Comparison of ENCODE assay signal across 1 cellular context in genomic region chr17:40309031-40309937, GRCh38.
TF ChIP-seq lines count a peak whose summit lies in the region.

Gene RARA, plus strand, starts transcription at chr17:40309180. Its CDS starts 22,039 bp downstream, at chr17:40331219.

TF ChIP-seq in K562, 482 proteins besides CTCF, POLR2A, EP300 and RAD21 (continued from another document and continues in another):
- no peak for TF ChIP-seq MTF1 (CRISPR knock-in tag; IDR thresholded peaks at IDR 0.05; ENCODE audit: borderline replicate concordance)
- TF ChIP-seq USF2 (CRISPR knock-in tag; IDR thresholded peaks at IDR 0.05) = no peak
- TF ChIP-seq CCAR2 (IDR thresholded peaks at IDR 0.05; ENCODE audit: low read depth, low read length) = no peak
- no peak for TF ChIP-seq CBX8 (IDR thresholded peaks at IDR 0.05; ENCODE audit: borderline replicate concordance, extremely low read depth, low read depth, low read length, poor library complexity, severe bottlenecking)
- no peak for TF ChIP-seq CLOCK (CRISPR knock-in tag; IDR thresholded peaks at IDR 0.05; ENCODE audit: borderline replicate concordance)
- no peak for TF ChIP-seq MED1 (CRISPR knock-in tag; IDR thresholded peaks at IDR 0.05; ENCODE audit: borderline replicate concordance)
- TF ChIP-seq ATF6 (CRISPR knock-in tag; IDR thresholded peaks at IDR 0.05) = no peak
- no peak for TF ChIP-seq CBX1 (IDR thresholded peaks at IDR 0.05; ENCODE audit: low read depth)
- TF ChIP-seq TAF9B (IDR thresholded peaks at IDR 0.05; ENCODE audit: partially characterized antibody) = no peak
- no peak for TF ChIP-seq TEAD2 (tag; IDR thresholded peaks at IDR 0.05)
- no peak for TF ChIP-seq ZNF830 (CRISPR knock-in tag; IDR thresholded peaks at IDR 0.05)
- TF ChIP-seq ELK1 (CRISPR knock-in tag; IDR thresholded peaks at IDR 0.05) = no peak
- 0 out of 2 replicates have a peak, but pooled peaks have one; percentile 9 for TF ChIP-seq PHB (CRISPR knock-in tag; IDR thresholded peaks at IDR 0.05)
- TF ChIP-seq ZNF239 (CRISPR knock-in tag; IDR thresholded peaks at IDR 0.05) = no peak
- no peak for TF ChIP-seq SAFB (IDR thresholded peaks at IDR 0.05; ENCODE audit: borderline replicate concordance, low read depth, low read length)
- no peak for TF ChIP-seq POLR2B (IDR thresholded peaks at IDR 0.05; ENCODE audit: low read depth, partially characterized antibody)
- TF ChIP-seq SREBF1 (IDR thresholded peaks at IDR 0.05; ENCODE audit: borderline replicate concordance, low read depth, low read length) = no peak
- TF ChIP-seq TEAD4 (IDR thresholded peaks at IDR 0.05; ENCODE audit: low read length) = no peak
- TF ChIP-seq TEAD4 (CRISPR knock-in tag; IDR thresholded peaks at IDR 0.05; ENCODE audit: borderline replicate concordance) = no peak
- no peak for TF ChIP-seq GMEB1 (CRISPR knock-in tag; IDR thresholded peaks at IDR 0.05)
- TF ChIP-seq POLR3A (IDR thresholded peaks at IDR 0.05; ENCODE audit: borderline replicate concordance, extremely low read depth, insufficient read depth, insufficient read length) = no peak
- TF ChIP-seq TFAM (CRISPR knock-in tag; conservative IDR thresholded peaks at IDR 0.05) = no peak
- TF ChIP-seq RHOXF2B (CRISPR knock-in tag; conservative IDR thresholded peaks at IDR 0.05) = no peak
- TF ChIP-seq ASH1L (IDR thresholded peaks at IDR 0.05; ENCODE audit: borderline replicate concordance, low read depth, partially characterized antibody) = no peak
- no peak for TF ChIP-seq KHSRP (IDR thresholded peaks at IDR 0.05)
- no peak for TF ChIP-seq ZEB2 (IDR thresholded peaks at IDR 0.05)
- TF ChIP-seq KDM2B (CRISPR knock-in tag; IDR thresholded peaks at IDR 0.05) = no peak
- no peak for TF ChIP-seq ZC3H8 (IDR thresholded peaks at IDR 0.05)
- no peak for TF ChIP-seq TAF15 (IDR thresholded peaks at IDR 0.05; ENCODE audit: low read depth, low read length)
- TF ChIP-seq ZNF140 (CRISPR knock-in tag; IDR thresholded peaks at IDR 0.05) = no peak
- no peak for TF ChIP-seq ATF1 (CRISPR knock-in tag; IDR thresholded peaks at IDR 0.05)
- 0 out of 2 replicates have a peak, but pooled peaks have one; percentile 16 for TF ChIP-seq ATF1 (tag; IDR thresholded peaks at IDR 0.05)
- TF ChIP-seq RFX1 (IDR thresholded peaks at IDR 0.05) = no peak
- no peak for TF ChIP-seq DIDO1 (tag; IDR thresholded peaks at IDR 0.05; ENCODE audit: low read depth)
- no peak for TF ChIP-seq NFE2 (IDR thresholded peaks at IDR 0.05; ENCODE audit: low read depth)
- TF ChIP-seq MGA (IDR thresholded peaks at IDR 0.05) = no peak
- no peak for TF ChIP-seq SRSF1 (IDR thresholded peaks at IDR 0.05; ENCODE audit: low read depth, low read length)
- TF ChIP-seq CEBPZ (IDR thresholded peaks at IDR 0.05; ENCODE audit: borderline replicate concordance, low read depth, low read length) = no peak
